Comparison of ENCODE assay signal across 11 cellular contexts in the genomic region with DNA sequence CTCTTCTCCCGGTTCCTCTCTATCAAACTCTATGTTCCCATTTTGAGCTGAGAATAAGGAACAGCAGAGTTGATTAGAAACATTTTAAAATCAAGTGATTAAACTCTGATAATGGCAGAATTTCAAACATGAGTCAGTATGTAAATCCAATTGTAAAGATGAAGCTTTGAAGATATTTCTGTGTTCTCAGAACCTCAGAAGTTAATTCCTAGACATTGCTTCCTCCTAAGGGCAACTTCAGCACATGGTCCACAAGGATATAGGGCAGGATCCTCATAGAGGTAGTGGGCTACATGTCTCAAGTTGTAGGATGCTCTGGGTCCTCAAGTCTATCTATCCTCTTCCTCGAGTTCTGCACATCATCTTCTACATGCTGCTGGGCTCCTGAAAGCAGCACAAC. TPM values are rescaled to one million over a fixed set of nuclear protein-coding genes. Genes with fewer than 3 reads are reported as not detected.
DNase-seq lines count a peak whose midpoint lies in the region; ATAC-seq and TF ChIP-seq lines count a peak whose summit lies in the region.
"Had no signal": no experiment of that assay in that cellular context is flagged by ENCODE, and none has a peak within 500 bp of the region (broad histone marks: within the 10 kb centered on the region; RNA-seq: fewer than 3 reads in every experiment).

No MANE protein-coding gene starts in this region.

- 78 to 83% methylated on average over 2 of the region's 2 CpGs for WGBS in testis, 2 donors

- peak overlapping the region; percentile 75 to 95 (median 85) for H3K4me2 ChIP-seq in BLaER1 treated with 17β-estradiol and CSF1 and Interleukin-3, amounts not matched to agents 10 nM and 100 nM

- peak overlapping the region in 7 of 11 experiments; percentile 0 to 66 (median 47); a peak in 8 of 22 replicates for H3K9ac ChIP-seq in BLaER1 treated with 17β-estradiol and CSF1 and Interleukin-3, amounts not matched to agents 10 nM and 100 nM

- POLR2A ChIA-PET in Panc1 (lab: Charles Lee) = no interaction called here

- H3K27ac ChIP-seq in BLaER1 treated with 17β-estradiol and CSF1 and Interleukin-3, amounts not matched to agents 10 nM and 100 nM = peak overlapping the region in 10 of 11 experiments; percentile 63 to 82 (median 73); a peak in 20 of 22 replicates
- no peak overlapping the region for H3K27ac ChIP-seq in Panc1 (ENCODE audit: low read length)
- no peak overlapping the region for H3K27ac ChIP-seq in testis

- intact Hi-C loops in Panc1 (cut with micrococcal nuclease; ENCODE audit: unreplicated experiment) (loop anchor here (10.0 kb wide), 1 partner anchor 884 kb away; no protein-coding TSS in a partner anchor), testis (cut with DNase I; ENCODE audit: low total_unique reads) (no loop called here)

- no peak overlapping the region for H3K4me3 ChIP-seq in BLaER1 treated with 17β-estradiol and CSF1 and Interleukin-3, amounts not matched to agents 10 nM and 100 nM
- H3K4me3 ChIP-seq in Panc1 (ENCODE audit: low read depth in 2 of 2, low read length in 2 of 2) (no peak overlapping the region), testis (no peak overlapping the region)
- H3K4me3 ChIP-seq: adrenal gland, mucosa of descending colon had no signal

- TF ChIP-seq POLR2A in testis (IDR thresholded peaks at IDR 0.05) = no peak

- in situ Hi-C loops in Panc1 (cut with HindIII; ENCODE audit: low pct_unique_long_range_greater_than_20kb, low sequenced_read_pairs) = no loop called here

- H3K36me3 ChIP-seq in BLaER1 treated with 17β-estradiol and CSF1 and Interleukin-3, amounts not matched to agents 10 nM and 100 nM = no peaks in the 10 kb centered on the region
- H3K36me3 ChIP-seq in Panc1 (ENCODE audit: control insufficient read depth, insufficient read depth, low read length) = no peaks in the 10 kb centered on the region
- no peaks in the 10 kb centered on the region for H3K36me3 ChIP-seq in testis (ENCODE audit: low read depth, missing control alignments)
- H3K36me3 ChIP-seq: adrenal gland had no signal

- BruUV-seq in Panc1 (replicated peaks; lab: Mats Ljungman, UMichigan) = no TSS peak

- peaks cover 32 to 88% (median 48%) of the 10 kb centered on the region in 10 experiments for H3K4me1 ChIP-seq in BLaER1 treated with 17β-estradiol and CSF1 and Interleukin-3, amounts not matched to agents 10 nM and 100 nM
- H3K4me1 ChIP-seq in Panc1 (ENCODE audit: control insufficient read depth, insufficient read depth, low read length) (no peaks in the 10 kb centered on the region), testis (no peaks in the 10 kb centered on the region)

- TF ChIP-seq CTCF in Panc1 (IDR thresholded peaks at IDR 0.05) = no peak
- TF ChIP-seq CTCF in testis (IDR thresholded peaks at IDR 0.05) = no peak

- no peaks in the 10 kb centered on the region for H4K20me1 ChIP-seq in BLaER1 treated with 17β-estradiol and CSF1 and Interleukin-3, amounts not matched to agents 10 nM and 100 nM

- CTCF ChIA-PET in Panc1 (lab: Charles Lee) = interaction anchor here (0.6 kb wide), 1 partner anchor 490 kb away, joined by 11 read pairs; no protein-coding TSS in a partner anchor

- no peaks in the 10 kb centered on the region for H3K27me3 ChIP-seq in BLaER1 treated with 17β-estradiol and CSF1 and Interleukin-3, amounts not matched to agents 10 nM and 100 nM
- no peaks in the 10 kb centered on the region for H3K27me3 ChIP-seq in Panc1 (ENCODE audit: control insufficient read depth, insufficient read depth, low read length)
- H3K27me3 ChIP-seq in testis = no peaks in the 10 kb centered on the region
- H3K27me3 ChIP-seq: adrenal gland had no signal

- H3K9me3 ChIP-seq in BLaER1 treated with 17β-estradiol and CSF1 and Interleukin-3, amounts not matched to agents 10 nM and 100 nM (replicated peaks in 1 of 11) = no peaks in the 10 kb centered on the region
- H3K9me3 ChIP-seq in Panc1 (ENCODE audit: control insufficient read depth, insufficient read depth, low read depth, low read length) (no peaks in the 10 kb centered on the region), testis (no peaks in the 10 kb centered on the region)
- H3K9me3 ChIP-seq: adrenal gland, mucosa of descending colon had no signal

- ATAC-seq in GM19438 (IDR thresholded peaks at IDR 0.05; ENCODE audit: low read depth, unreplicated experiment) (peak; percentile 5), Panc1 (peak; percentile 51; the same call in 1 of the 2 replicates), GM18861 (IDR thresholded peaks at IDR 0.05; ENCODE audit: unreplicated experiment) (no peak)

- DNase-seq in Panc1 (ENCODE audit: low read depth, low spot score) = no peak
- DNase-seq in iris pigment epithelial cell (ENCODE audit: low read depth) = peak; percentile 16
- no peak for DNase-seq in DMS79 treated with DMSO at 0.1 percent for 48 hours (lab: John Stamatoyannopoulos, UW)
- no peak for DNase-seq in testis
- DNase-seq in activated gamma-delta T cell (lab: John Stamatoyannopoulos, UW) = no peak
- DNase-seq: NCI-H2029 treated with DMSO at 0.1 percent for 48 hours had no signal

RNA-seq across cellular contexts. Expression of a gene that starts 46.3 kb away (rescaled TPM):
- total RNA-seq in Panc1 (2021; ENCODE audit: unreplicated experiment) = 2.3 TPM
- 2.2 TPM for polyA plus RNA-seq in Panc1 (2012; ENCODE audit: insufficient read length)
- total RNA-seq in testis = 1 to 10 TPM; 2.9 to 3.2 TPM
- 5.6 TPM for polyA plus RNA-seq in testis (ENCODE audit: insufficient read depth, low read depth, low replicate concordance)

Comparison
In these comparisons a context has a peak if more than half of its experiments do, and no peak if none do; other contexts are left out.
1. H3K27ac ChIP-seq: peak in BLaER1 treated with 17β-estradiol and CSF1 and Interleukin-3, amounts not matched to agents 10 nM and 100 nM (10 of 11); none in Panc1 (single experiment) and testis (0 of 2).